Comparison of ENCODE assay signal across 8 cellular contexts in genomic region chr1:24199291-24199900, GRCh38. TPM values are rescaled to one million over a fixed set of nuclear protein-coding genes. Genes with fewer than 3 reads are reported as not detected.
DNase-seq lines count a peak whose midpoint lies in the region; ATAC-seq, FAIRE-seq and TF ChIP-seq lines count a peak whose summit lies in the region.

No MANE protein-coding gene starts in this region.

- peak; percentile 23 for FAIRE-seq in bronchial epithelial cell (lab: Jason Lieb, UNC)

- TF ChIP-seq CTCF in activated B cell treated with CpG ODN at 0.5 μM for 24 hours (IDR thresholded peaks at IDR 0.05) (peak; percentile 42), bronchial epithelial cell (IDR thresholded peaks at IDR 0.05; ENCODE audit: insufficient read depth, low read length, severe bottlenecking) (peak; percentile 78)

- no peak overlapping the region for H3K27ac Mint-ChIP-seq in activated B cell treated with CpG ODN at 0.5 μM for 24 hours

- DNase-seq in NCI-H524 (lab: John Stamatoyannopoulos, UW) (peak; percentile 33 to 56), NCI-H524 treated with DMSO at 0.1 percent for 48 hours (lab: John Stamatoyannopoulos, UW) (no peak), NCI-H2107 (lab: John Stamatoyannopoulos, UW) (peak; percentile 60), activated B cell treated with CpG ODN at 0.5 μM for 24 hours (peak; percentile 58), bronchial epithelial cell (ENCODE audit: low read depth) (peak; percentile 47), kidney glomerular epithelial cell (lab: John Stamatoyannopoulos, UW) (peak; percentile 71)
- peak; percentile 66 to 74 for DNase-seq in stimulated activated CD4-positive, alpha-beta T cell treated with anti-CD3 and anti-CD28 coated beads, Interleukin-2, amount 100 ng/mL, for 48 hours

- no peaks in the 10 kb centered on the region for H3K27me3 ChIP-seq in bronchial epithelial cell (ENCODE audit: control insufficient read depth, insufficient read depth, low read length)

- POLR2A ChIA-PET in activated B cell treated with CpG ODN at 0.5 μM for 24 hours (lab: Charles Lee), result interaction anchor here (0.5 to 5.0 kb wide), 15 partner anchors 9 to 1048 kb away, joined by 3 to 49 read pairs (median 4); partner anchors contain the start of genes IFNLR1, NIPAL3 and RSRP1

- H3K4me1 Mint-ChIP-seq in activated B cell treated with CpG ODN at 0.5 μM for 24 hours, result peaks cover 47% of the 10 kb centered on the region

- H3K9me3 Mint-ChIP-seq in activated B cell treated with CpG ODN at 0.5 μM for 24 hours, result no peaks in the 10 kb centered on the region

- no peak overlapping the region for H3K4me3 ChIP-seq in bronchial epithelial cell (ENCODE audit: low read depth, low read length)

- H3K4me3 Mint-ChIP-seq in activated B cell treated with CpG ODN at 0.5 μM for 24 hours, result peak overlapping the region; percentile 61

- no peaks in the 10 kb centered on the region for H3K36me3 Mint-ChIP-seq in activated B cell treated with CpG ODN at 0.5 μM for 24 hours (ENCODE audit: low read depth)

- intact Hi-C loops in activated B cell treated with CpG ODN at 0.5 μM for 24 hours (cut with micrococcal nuclease), result loop anchor here (1.0 to 10.0 kb wide), 8 partner anchors 8 to 725 kb away; partner anchors contain the start of gene SRSF10

- H3K36me3 ChIP-seq in bronchial epithelial cell (ENCODE audit: control insufficient read depth, insufficient read depth, low read length), result no peaks in the 10 kb centered on the region

- ATAC-seq in activated B cell treated with CpG ODN at 0.5 μM for 24 hours (ENCODE audit: low read depth) (peak; percentile 84), GM21360 (IDR thresholded peaks at IDR 0.05; ENCODE audit: unreplicated experiment) (no peak)

- H3K27me3 Mint-ChIP-seq in activated B cell treated with CpG ODN at 0.5 μM for 24 hours, result no peaks in the 10 kb centered on the region

- CTCF ChIA-PET in activated B cell treated with CpG ODN at 0.5 μM for 24 hours (lab: Charles Lee), result interaction anchor here (0.6 to 6.6 kb wide), 33 partner anchors 9 to 1005 kb away, joined by 3 to 388 read pairs (median 6); partner anchors contain the start of genes IFNLR1, NIPAL3 and STPG1

RNA-seq across cellular contexts. Expression of gene IFNLR1, which starts 12.3 kb away (rescaled TPM):
- total RNA-seq in activated B cell treated with CpG ODN at 0.5 μM for 24 hours (38.6 and 39.2 TPM in 2 replicates), bronchial epithelial cell (4.5 and 5.5 TPM in 2 replicates)

RNA-seq across cellular contexts. Expression of gene IL22RA1, which starts 56.5 kb away (rescaled TPM):
- total RNA-seq in activated B cell treated with CpG ODN at 0.5 μM for 24 hours, result 0.09 TPM in 1 of 2 replicates, not detected in the other
- 0.26 and 1.5 TPM in 2 replicates for total RNA-seq in bronchial epithelial cell
